In the genomic region with DNA sequence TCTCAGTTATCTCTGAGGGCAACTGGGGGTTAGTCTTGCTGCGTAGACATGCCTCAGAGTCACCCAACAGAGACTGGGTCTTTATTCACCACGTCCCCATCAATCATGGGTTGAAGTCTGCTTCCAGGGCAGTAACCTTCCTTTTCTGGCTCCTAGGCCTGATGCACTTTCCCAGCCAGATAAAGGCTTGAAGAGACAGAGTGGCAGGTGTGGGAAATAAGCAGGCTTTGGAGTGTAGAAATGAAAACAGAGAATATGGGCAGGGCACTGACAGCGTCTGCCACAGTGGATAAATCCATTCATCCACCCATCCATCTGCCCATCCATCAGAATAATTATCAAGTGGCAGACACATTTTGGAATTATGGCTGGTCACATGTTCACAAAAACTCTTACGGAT, we compare ENCODE assay signal across 19 cellular contexts.
"Had no signal": no experiment of that assay in that cellular context is flagged by ENCODE, and none has a peak within 500 bp of the region (broad histone marks: within the 10 kb centered on the region; RNA-seq: fewer than 3 reads in every experiment).

No MANE protein-coding gene starts in this region.

- H3K4me3 Mint-ChIP-seq: naive B cell; nephron; stimulated activated effector memory CD8-positive, alpha-beta T cell treated with anti-CD3 and anti-CD28 coated beads, Interleukin-12 subunit alpha, Interleukin-12 subunit beta, amount 100 ng/mL, for 72 hours; stimulated activated naive CD8-positive, alpha-beta T cell treated with anti-CD3 and anti-CD28 coated beads, Interleukin-15, Interleukin-2, amounts not matched to agents 100 ng/mL and 50 ng/mL, for 24 hours had no signal

- H3K4me1 ChIP-seq: heart left ventricle, parathyroid adenoma, right lobe of liver, tibial artery, upper lobe of left lung, uterus had no signal

- H3K27ac Mint-ChIP-seq: nephron; stimulated activated effector memory CD8-positive, alpha-beta T cell treated with anti-CD3 and anti-CD28 coated beads, Interleukin-12 subunit alpha, Interleukin-12 subunit beta, amount 100 ng/mL, for 72 hours; stimulated activated naive CD8-positive, alpha-beta T cell treated with anti-CD3 and anti-CD28 coated beads, Interleukin-15, Interleukin-2, amounts not matched to agents 100 ng/mL and 50 ng/mL, for 24 hours had no signal

- H3K4me3 ChIP-seq: dorsolateral prefrontal cortex, heart left ventricle, prostate gland, right lobe of liver, tibial artery, upper lobe of left lung, uterus had no signal

- ATAC-seq: esophagus mucosa; heart left ventricle; left colon; right lobe of liver; stimulated activated effector memory CD8-positive, alpha-beta T cell treated with anti-CD3 and anti-CD28 coated beads, Interleukin-12 subunit alpha, Interleukin-12 subunit beta, amount 100 ng/mL, for 72 hours had no signal

- H3K36me3 ChIP-seq: heart left ventricle, prostate gland, right lobe of liver, tibial artery, upper lobe of left lung, uterus had no signal

- H3K27ac ChIP-seq: dorsolateral prefrontal cortex, heart left ventricle, parathyroid adenoma, prostate gland, right lobe of liver, tibial artery, upper lobe of left lung, uterus had no signal

- H3K36me3 Mint-ChIP-seq: naive B cell; stimulated activated effector memory CD8-positive, alpha-beta T cell treated with anti-CD3 and anti-CD28 coated beads, Interleukin-12 subunit alpha, Interleukin-12 subunit beta, amount 100 ng/mL, for 72 hours had no signal

- DNase-seq: dorsolateral prefrontal cortex; effector CD8-positive, alpha-beta T cell; heart left ventricle; hippocampal formation; left colon; mesendoderm; naive B cell; right lobe of liver; stimulated activated CD4-positive, alpha-beta T cell treated with anti-CD3 and anti-CD28 coated beads, Interleukin-4, amount 100 ng/mL, for 1 hour; stimulated activated CD8-positive, alpha-beta memory T cell treated with anti-CD3 and anti-CD28 coated beads, Interleukin-4, amount 100 ng/mL, for 48 hours; tibial artery; upper lobe of left lung; uterus had no signal

- H3K9me3 ChIP-seq: prostate gland, right lobe of liver, tibial artery, upper lobe of left lung, uterus had no signal

- H3K9me3 Mint-ChIP-seq: stimulated activated effector memory CD8-positive, alpha-beta T cell treated with anti-CD3 and anti-CD28 coated beads, Interleukin-12 subunit alpha, Interleukin-12 subunit beta, amount 100 ng/mL, for 72 hours; stimulated activated naive CD8-positive, alpha-beta T cell treated with anti-CD3 and anti-CD28 coated beads, Interleukin-15, Interleukin-2, amounts not matched to agents 100 ng/mL and 50 ng/mL, for 24 hours had no signal

- H3K27me3 ChIP-seq: dorsolateral prefrontal cortex, heart left ventricle, right lobe of liver, tibial artery, upper lobe of left lung, uterus had no signal
